Comparison of ENCODE assay signal across 23 cellular contexts in the genomic region with DNA sequence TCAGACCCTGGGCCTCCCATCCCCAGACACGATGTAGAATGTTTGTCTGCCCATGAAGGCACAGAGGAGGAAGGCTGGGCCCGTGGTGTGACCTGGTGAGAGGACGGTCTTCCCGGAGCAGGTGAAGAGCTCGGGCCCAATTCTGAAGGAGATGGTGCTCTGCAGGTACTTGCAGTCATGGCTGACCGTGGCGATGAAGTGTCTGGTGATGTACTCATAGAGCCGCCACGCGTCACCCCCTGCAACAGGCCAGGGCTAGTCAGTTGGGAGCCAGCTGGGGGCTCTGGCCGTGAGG.
"Had no signal": no experiment of that assay in that cellular context is flagged by ENCODE, and none has a peak within 500 bp of the region (broad histone marks: within the 10 kb centered on the region; RNA-seq: fewer than 3 reads in every experiment).

No MANE protein-coding gene starts in this region.

- FAIRE-seq: endometrium, islet of Langerhans, keratinocyte had no signal

- H3K27ac ChIP-seq: colonic mucosa, esophagus squamous epithelium, heart right ventricle, left lung, lower lobe of right lung had no signal

- H3K9me3 ChIP-seq: colonic mucosa, esophagus squamous epithelium, gastrocnemius medialis, heart right ventricle, left lung, lower lobe of right lung, mucosa of descending colon had no signal

- H3K4me3 ChIP-seq: colonic mucosa, esophagus squamous epithelium, gastrocnemius medialis, heart right ventricle, left lung, lower lobe of right lung, mucosa of descending colon had no signal

- H3K4me1 Mint-ChIP-seq: endodermal cell, mesothelial cell of epicardium had no signal

- H3K27ac Mint-ChIP-seq: dendritic cell treated with granulocyte-macrophage colony-stimulating factor and Interleukin-4, amounts not matched to agents 40 ng/mL and 50 ng/mL, for 4 days; endodermal cell; mesothelial cell of epicardium had no signal

- ATAC-seq: effector memory CD8-positive, alpha-beta T cell; lower lobe of right lung had no signal

- DNase-seq: colonic mucosa; cortex of kidney; effector CD8-positive, alpha-beta T cell; effector memory CD8-positive, alpha-beta T cell; erythroblast; esophagus squamous epithelium; foreskin melanocyte; glutamatergic neuron; head of caudate nucleus; heart right ventricle; hippocampal formation; left cardiac atrium; left lung; left ventricle myocardium superior; lower lobe of right lung; mucosa of descending colon had no signal

- H3K4me1 ChIP-seq: colonic mucosa, left lung, lower lobe of right lung had no signal

- H3K27me3 Mint-ChIP-seq: dendritic cell treated with granulocyte-macrophage colony-stimulating factor and Interleukin-4, amounts not matched to agents 40 ng/mL and 50 ng/mL, for 4 days; effector memory CD8-positive, alpha-beta T cell had no signal

- H3K27me3 ChIP-seq: colonic mucosa, esophagus squamous epithelium, gastrocnemius medialis, heart right ventricle, left lung had no signal

- H3K9me3 Mint-ChIP-seq: dendritic cell treated with granulocyte-macrophage colony-stimulating factor and Interleukin-4, amounts not matched to agents 40 ng/mL and 50 ng/mL, for 4 days; effector memory CD8-positive, alpha-beta T cell; mesothelial cell of epicardium had no signal

- H3K4me3 Mint-ChIP-seq: dendritic cell treated with granulocyte-macrophage colony-stimulating factor and Interleukin-4, amounts not matched to agents 40 ng/mL and 50 ng/mL, for 4 days; effector memory CD8-positive, alpha-beta T cell; endodermal cell; mesothelial cell of epicardium had no signal
